In the genomic region with DNA sequence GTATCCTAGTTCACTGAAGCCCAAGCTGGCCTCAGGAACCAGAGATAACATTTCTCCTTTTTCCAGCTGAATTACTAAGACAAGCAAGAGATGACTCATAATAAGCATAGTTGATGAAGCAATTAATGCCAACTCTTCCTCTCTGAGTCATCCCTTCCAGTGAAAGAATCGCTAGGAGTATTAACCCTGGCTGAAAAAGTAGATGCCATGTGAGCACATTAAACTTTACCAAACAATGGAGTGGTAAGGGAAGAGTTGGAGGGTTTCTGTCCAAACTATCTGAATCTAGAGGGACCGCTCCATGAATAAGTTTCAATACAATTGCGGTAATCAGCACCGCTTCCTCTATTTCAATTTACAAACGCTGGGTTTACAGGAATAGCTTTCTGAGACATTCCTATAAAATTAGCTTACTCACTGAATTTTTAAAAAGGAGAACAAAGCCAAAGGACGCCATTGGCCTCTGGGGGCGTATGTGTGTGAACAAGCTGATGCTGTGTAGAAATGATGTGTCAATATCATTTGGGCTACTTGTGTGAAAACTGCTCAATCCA, we compare ENCODE assay signal across 8 cellular contexts. TPM values are rescaled to one million over a fixed set of nuclear protein-coding genes. Genes with fewer than 3 reads are reported as not detected.
A peak's percentile ranks its signal among the peaks of the same experiment; 100 is the strongest.
DNase-seq lines count a peak whose midpoint lies in the region; ATAC-seq and TF ChIP-seq lines count a peak whose summit lies in the region.

No MANE protein-coding gene starts in this region.

- H3K36me3 Mint-ChIP-seq in activated naive CD4-positive, alpha-beta T cell treated with anti-CD3 and anti-CD28 coated beads for 36 hours (ENCODE audit: low read depth): no peaks in the 10 kb centered on the region
- H3K36me3 Mint-ChIP-seq in dendritic cell treated with granulocyte-macrophage colony-stimulating factor and Interleukin-4, amounts not matched to agents 40 ng/mL and 50 ng/mL, for 4 days (ENCODE audit: low read depth): peaks cover 35% of the 10 kb centered on the region
- H3K36me3 Mint-ChIP-seq in type B pancreatic cell: peaks cover 7% of the 10 kb centered on the region

- no peaks in the 10 kb centered on the region for H3K27me3 Mint-ChIP-seq in activated naive CD4-positive, alpha-beta T cell treated with anti-CD3 and anti-CD28 coated beads for 36 hours (ENCODE audit: low read depth)
- H3K27me3 Mint-ChIP-seq in dendritic cell treated with granulocyte-macrophage colony-stimulating factor and Interleukin-4, amounts not matched to agents 40 ng/mL and 50 ng/mL, for 4 days: no peaks in the 10 kb centered on the region
- H3K27me3 Mint-ChIP-seq in type B pancreatic cell: no peaks in the 10 kb centered on the region

- POLR2A ChIA-PET in SK-N-SH (lab: Yijun Ruan, JAX): no interaction called here

- peaks cover 35% of the 10 kb centered on the region for H3F3A ChIP-seq in SK-N-SH (replicated peaks; ENCODE audit: insufficient read depth)

- peak overlapping the region; percentile 51 for H3K4me3 Mint-ChIP-seq in activated naive CD4-positive, alpha-beta T cell treated with anti-CD3 and anti-CD28 coated beads for 36 hours
- peak overlapping the region; percentile 74 for H3K4me3 Mint-ChIP-seq in dendritic cell treated with granulocyte-macrophage colony-stimulating factor and Interleukin-4, amounts not matched to agents 40 ng/mL and 50 ng/mL, for 4 days
- H3K4me3 Mint-ChIP-seq in type B pancreatic cell: no peak overlapping the region

- CTCF ChIA-PET in activated naive CD4-positive, alpha-beta T cell treated with anti-CD3 and anti-CD28 coated beads for 36 hours (lab: Charles Lee): interaction anchor here (0.6 to 2.2 kb wide), 6 partner anchors 13 to 402 kb away, joined by 3 to 4 read pairs (median 3); no protein-coding TSS in a partner anchor
- CTCF ChIA-PET in SK-N-SH (lab: Yijun Ruan, JAX): interaction anchor here (1.3 kb wide), 1 partner anchor 50 kb away, joined by 3 read pairs; no protein-coding TSS in a partner anchor

- H3K27ac ChIP-seq in SK-N-SH (ENCODE audit: low read depth in 2 of 2, low read length in 1 of 2): peak overlapping the region; percentile 78 to 97
- H3K27ac ChIP-seq in mesodermal cell (ENCODE audit: low read depth, low read length, severe bottlenecking): peak overlapping the region; percentile 84

- H4K20me1 ChIP-seq in SK-N-SH (ENCODE audit: insufficient read depth): no peaks in the 10 kb centered on the region

- ATAC-seq in HG03095 (IDR thresholded peaks at IDR 0.05; ENCODE audit: unreplicated experiment) (peak; percentile 30), HG03439 (IDR thresholded peaks at IDR 0.05; ENCODE audit: unreplicated experiment) (no peak)

- intact Hi-C loops in activated naive CD4-positive, alpha-beta T cell treated with anti-CD3 and anti-CD28 coated beads for 36 hours (cut with micrococcal nuclease): loop anchor here (1.0 to 5.0 kb wide), 9 partner anchors 11 to 391 kb away; partner anchors contain the start of gene ATXN1
- intact Hi-C loops in dendritic cell treated with granulocyte-macrophage colony-stimulating factor and Interleukin-4, amounts not matched to agents 40 ng/mL and 50 ng/mL, for 4 days (cut with micrococcal nuclease): loop anchor here (1.0 to 2.0 kb wide), 2 partner anchors 28 to 48 kb away; partner anchors contain the start of gene ATXN1

- DNase-seq in activated naive CD4-positive, alpha-beta T cell treated with anti-CD3 and anti-CD28 coated beads for 36 hours: peak; percentile 23
- DNase-seq in activated naive CD4-positive, alpha-beta T cell (lab: John Stamatoyannopoulos, UW): no peak
- no peak for DNase-seq in SK-N-SH
- no peak for DNase-seq in type B pancreatic cell (ENCODE audit: extremely low spot score, unreplicated experiment)

- WGBS in SK-N-SH (ENCODE audit: low lambda C conversion rate): 9% methylated on average over 7 of the region's 7 CpGs
- WGBS in mesodermal cell (ENCODE audit: insufficient coverage in 2 of 2), 2 experiments: 77 to 83% methylated on average over 4 to 5 of the region's 7 CpGs

- peak overlapping the region; percentile 77 for H3K9ac ChIP-seq in SK-N-SH

- H3K4me1 Mint-ChIP-seq in activated naive CD4-positive, alpha-beta T cell treated with anti-CD3 and anti-CD28 coated beads for 36 hours (ENCODE audit: low read depth): peaks cover 29% of the 10 kb centered on the region
- H3K4me1 Mint-ChIP-seq in dendritic cell treated with granulocyte-macrophage colony-stimulating factor and Interleukin-4, amounts not matched to agents 40 ng/mL and 50 ng/mL, for 4 days (ENCODE audit: low read depth): peaks cover 72% of the 10 kb centered on the region
- H3K4me1 Mint-ChIP-seq in type B pancreatic cell (ENCODE audit: unreplicated experiment): peaks cover 20% of the 10 kb centered on the region

- peak in 1 of 2 experiments; percentile 78; a peak in 1 of 4 replicates for TF ChIP-seq EP300 in SK-N-SH (IDR thresholded peaks at IDR 0.05; ENCODE audit: borderline replicate concordance in 1 of 2, low read depth in 1 of 2, low read length in 1 of 2)

- no peaks in the 10 kb centered on the region for H3K9me2 ChIP-seq in SK-N-SH

- peak; percentile 67 for TF ChIP-seq CTCF in SK-N-SH (IDR thresholded peaks at IDR 0.05)
- peak; percentile 62 for TF ChIP-seq CTCF in type B pancreatic cell (conservative IDR thresholded peaks at IDR 0.05)

- H2AFZ ChIP-seq in SK-N-SH (ENCODE audit: low read depth): peak overlapping the region; percentile 23; the same call in 1 of the 2 replicates

- H3K4me1 ChIP-seq in SK-N-SH (ENCODE audit: control insufficient read depth in 1 of 2, insufficient read depth in 2 of 2, low read depth in 1 of 2, low read length in 1 of 2) (peaks cover 2 to 18% of the 10 kb centered on the region in 2 experiments; a peak in 2 of 4 replicates), mesodermal cell (ENCODE audit: control insufficient read depth, insufficient read depth, low read length, poor library complexity, severe bottlenecking) (peaks cover 19% of the 10 kb centered on the region)

- H3K27me3 ChIP-seq in SK-N-SH (ENCODE audit: insufficient read depth): no peaks in the 10 kb centered on the region

- H3K9me3 ChIP-seq in SK-N-SH: no peaks in the 10 kb centered on the region
- H3K9me3 ChIP-seq in mesodermal cell (ENCODE audit: control insufficient read depth, low read length): no peaks in the 10 kb centered on the region

- H3K27ac Mint-ChIP-seq in activated naive CD4-positive, alpha-beta T cell treated with anti-CD3 and anti-CD28 coated beads for 36 hours: peak overlapping the region; percentile 75
- H3K27ac Mint-ChIP-seq in dendritic cell treated with granulocyte-macrophage colony-stimulating factor and Interleukin-4, amounts not matched to agents 40 ng/mL and 50 ng/mL, for 4 days: peak overlapping the region; percentile 95
- H3K27ac Mint-ChIP-seq in type B pancreatic cell: peak overlapping the region; percentile 39

- H3K36me3 ChIP-seq in SK-N-SH (replicated peaks in 1 of 2; ENCODE audit: control insufficient read depth in 1 of 2, insufficient read depth in 2 of 2, low read length in 1 of 2) (peaks cover 0 to 4% of the 10 kb centered on the region in 2 experiments), mesodermal cell (ENCODE audit: control insufficient read depth, insufficient read depth, low read length) (no peaks in the 10 kb centered on the region)

- H3K79me2 ChIP-seq in SK-N-SH (ENCODE audit: insufficient read depth): peaks cover 73% of the 10 kb centered on the region

- TF ChIP-seq RAD21 in SK-N-SH (IDR thresholded peaks at IDR 0.05; ENCODE audit: low read length): no peak

- H3K4me3 ChIP-seq in SK-N-SH (ENCODE audit: low read depth in 2 of 2, low read length in 1 of 2) (peak overlapping the region; percentile 37 to 49; a peak in 3 of 4 replicates), mesodermal cell (ENCODE audit: extremely low read depth, insufficient read depth, low read length, poor library complexity, severe bottlenecking) (no peak overlapping the region)

- no peaks in the 10 kb centered on the region for H3K9me3 Mint-ChIP-seq in activated naive CD4-positive, alpha-beta T cell treated with anti-CD3 and anti-CD28 coated beads for 36 hours
- no peaks in the 10 kb centered on the region for H3K9me3 Mint-ChIP-seq in dendritic cell treated with granulocyte-macrophage colony-stimulating factor and Interleukin-4, amounts not matched to agents 40 ng/mL and 50 ng/mL, for 4 days
- no peaks in the 10 kb centered on the region for H3K9me3 Mint-ChIP-seq in type B pancreatic cell

- H3K4me2 ChIP-seq in SK-N-SH: peak overlapping the region; percentile 76

TF ChIP-seq in SK-N-SH, 30 proteins besides CTCF, POLR2A, EP300 and RAD21 (continues in another document):
- peak; percentile 82 for TF ChIP-seq TCF12 (IDR thresholded peaks at IDR 0.05)
- no peak for TF ChIP-seq GABPA (IDR thresholded peaks at IDR 0.05; ENCODE audit: low read depth)
- no peak for TF ChIP-seq NRF1 (IDR thresholded peaks at IDR 0.05; ENCODE audit: low read depth, low read length)
- no peak for TF ChIP-seq FOXM1 (IDR thresholded peaks at IDR 0.05; ENCODE audit: low read depth)
- no peak for TF ChIP-seq FOXJ3 (CRISPR knock-in tag; IDR thresholded peaks at IDR 0.05)
- TF ChIP-seq IRF3 (IDR thresholded peaks at IDR 0.05; ENCODE audit: low read depth, low read length): no peak
- TF ChIP-seq EZH2phosphoT487 (IDR thresholded peaks at IDR 0.05; ENCODE audit: borderline replicate concordance, low read depth): no peak
- 0 out of 2 replicates have a peak, but pooled peaks have one; percentile 12 for TF ChIP-seq MEF2A (IDR thresholded peaks at IDR 0.05; ENCODE audit: borderline replicate concordance, low read depth)
- 0 out of 2 replicates have a peak, but pooled peaks have one; percentile 41 for TF ChIP-seq TEAD4 (IDR thresholded peaks at IDR 0.05; ENCODE audit: borderline replicate concordance, insufficient read depth)
- TF ChIP-seq RCOR1 (IDR thresholded peaks at IDR 0.05; ENCODE audit: low read length): no peak

RNA-seq across cellular contexts. Expression of gene ATXN1, which starts 48.3 kb away (rescaled TPM):
- total RNA-seq in activated naive CD4-positive, alpha-beta T cell treated with anti-CD3 and anti-CD28 coated beads for 36 hours: 10 to 100 TPM in 1 of 2 experiments, 1 to 10 TPM in 1; 9.4 to 12.7 TPM
- 7.9 and 8.1 TPM in 2 replicates for polyA plus RNA-seq in SK-N-SH (2012; rRNA removed)
- polyA plus RNA-seq in SK-N-SH (2012; cell fraction: cytosol; rRNA removed): 5.4 and 5.9 TPM in 2 replicates
- 15.5 and 24.6 TPM in 2 replicates for polyA plus RNA-seq in SK-N-SH (2012; cell fraction: nucleus; rRNA removed)
- 8.0 TPM for polyA plus RNA-seq in mesodermal cell (2013, experiment 1 of 2)
- 7.1 TPM for polyA plus RNA-seq in mesodermal cell (2013, experiment 2 of 2)
- 33.7 and 35.1 TPM in 2 replicates for total RNA-seq in type B pancreatic cell (ENCODE audit: low replicate concordance)

Comparison
In these comparisons a context has a peak if more than half of its experiments do, and no peak if none do; other contexts are left out.
1. H3K27ac Mint-ChIP-seq: peak in every context shown above with its lines; median percentile 95 in dendritic cell treated with granulocyte-macrophage colony-stimulating factor and Interleukin-4, amounts not matched to agents 40 ng/mL and 50 ng/mL, for 4 days; 75 in activated naive CD4-positive, alpha-beta T cell treated with anti-CD3 and anti-CD28 coated beads for 36 hours; 39 in type B pancreatic cell.